In the genomic region with DNA sequence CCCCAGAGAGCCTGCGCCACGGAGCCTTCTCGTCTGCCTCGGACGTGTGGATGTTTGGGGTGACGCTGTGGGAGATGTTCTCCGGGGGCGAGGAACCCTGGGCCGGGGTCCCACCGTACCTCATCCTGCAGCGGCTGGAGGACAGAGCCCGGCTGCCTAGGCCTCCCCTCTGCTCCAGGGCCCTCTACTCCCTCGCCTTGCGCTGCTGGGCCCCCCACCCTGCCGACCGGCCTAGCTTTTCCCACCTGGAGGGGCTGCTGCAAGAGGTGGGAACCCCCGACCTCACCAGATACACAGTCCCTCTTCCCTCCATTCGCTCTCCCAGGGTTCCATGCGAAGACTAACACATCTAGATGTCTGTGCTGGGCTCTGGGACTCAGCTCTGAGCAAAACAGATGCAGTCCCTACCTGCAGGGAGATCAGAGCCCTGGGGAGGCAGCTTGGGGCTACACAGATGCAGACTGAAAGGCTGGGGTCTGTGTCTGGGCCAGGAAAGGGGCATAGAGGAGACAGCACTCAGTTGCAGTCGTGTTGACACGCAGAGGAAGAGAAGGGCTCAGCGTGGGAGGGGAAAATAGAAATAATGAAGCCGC, we compare ENCODE assay signal across 1 cellular context.
TF ChIP-seq lines count a peak whose summit lies in the region.

No MANE protein-coding gene starts in this region.

TF ChIP-seq in GM23338, 12 proteins besides CTCF, POLR2A, EP300 and RAD21 (continued from another document):
- TF ChIP-seq, protein P1, sequence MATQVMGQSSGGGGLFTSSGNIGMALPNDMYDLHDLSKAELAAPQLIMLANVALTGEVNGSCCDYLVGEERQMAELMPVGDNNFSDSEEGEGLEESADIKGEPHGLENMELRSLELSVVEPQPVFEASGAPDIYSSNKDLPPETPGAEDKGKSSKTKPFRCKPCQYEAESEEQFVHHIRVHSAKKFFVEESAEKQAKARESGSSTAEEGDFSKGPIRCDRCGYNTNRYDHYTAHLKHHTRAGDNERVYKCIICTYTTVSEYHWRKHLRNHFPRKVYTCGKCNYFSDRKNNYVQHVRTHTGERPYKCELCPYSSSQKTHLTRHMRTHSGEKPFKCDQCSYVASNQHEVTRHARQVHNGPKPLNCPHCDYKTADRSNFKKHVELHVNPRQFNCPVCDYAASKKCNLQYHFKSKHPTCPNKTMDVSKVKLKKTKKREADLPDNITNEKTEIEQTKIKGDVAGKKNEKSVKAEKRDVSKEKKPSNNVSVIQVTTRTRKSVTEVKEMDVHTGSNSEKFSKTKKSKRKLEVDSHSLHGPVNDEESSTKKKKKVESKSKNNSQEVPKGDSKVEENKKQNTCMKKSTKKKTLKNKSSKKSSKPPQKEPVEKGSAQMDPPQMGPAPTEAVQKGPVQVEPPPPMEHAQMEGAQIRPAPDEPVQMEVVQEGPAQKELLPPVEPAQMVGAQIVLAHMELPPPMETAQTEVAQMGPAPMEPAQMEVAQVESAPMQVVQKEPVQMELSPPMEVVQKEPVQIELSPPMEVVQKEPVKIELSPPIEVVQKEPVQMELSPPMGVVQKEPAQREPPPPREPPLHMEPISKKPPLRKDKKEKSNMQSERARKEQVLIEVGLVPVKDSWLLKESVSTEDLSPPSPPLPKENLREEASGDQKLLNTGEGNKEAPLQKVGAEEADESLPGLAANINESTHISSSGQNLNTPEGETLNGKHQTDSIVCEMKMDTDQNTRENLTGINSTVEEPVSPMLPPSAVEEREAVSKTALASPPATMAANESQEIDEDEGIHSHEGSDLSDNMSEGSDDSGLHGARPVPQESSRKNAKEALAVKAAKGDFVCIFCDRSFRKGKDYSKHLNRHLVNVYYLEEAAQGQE (IDR thresholded peaks at IDR 0.05; ENCODE audit: unreplicated experiment) = no peak
- TF ChIP-seq, protein P2, sequence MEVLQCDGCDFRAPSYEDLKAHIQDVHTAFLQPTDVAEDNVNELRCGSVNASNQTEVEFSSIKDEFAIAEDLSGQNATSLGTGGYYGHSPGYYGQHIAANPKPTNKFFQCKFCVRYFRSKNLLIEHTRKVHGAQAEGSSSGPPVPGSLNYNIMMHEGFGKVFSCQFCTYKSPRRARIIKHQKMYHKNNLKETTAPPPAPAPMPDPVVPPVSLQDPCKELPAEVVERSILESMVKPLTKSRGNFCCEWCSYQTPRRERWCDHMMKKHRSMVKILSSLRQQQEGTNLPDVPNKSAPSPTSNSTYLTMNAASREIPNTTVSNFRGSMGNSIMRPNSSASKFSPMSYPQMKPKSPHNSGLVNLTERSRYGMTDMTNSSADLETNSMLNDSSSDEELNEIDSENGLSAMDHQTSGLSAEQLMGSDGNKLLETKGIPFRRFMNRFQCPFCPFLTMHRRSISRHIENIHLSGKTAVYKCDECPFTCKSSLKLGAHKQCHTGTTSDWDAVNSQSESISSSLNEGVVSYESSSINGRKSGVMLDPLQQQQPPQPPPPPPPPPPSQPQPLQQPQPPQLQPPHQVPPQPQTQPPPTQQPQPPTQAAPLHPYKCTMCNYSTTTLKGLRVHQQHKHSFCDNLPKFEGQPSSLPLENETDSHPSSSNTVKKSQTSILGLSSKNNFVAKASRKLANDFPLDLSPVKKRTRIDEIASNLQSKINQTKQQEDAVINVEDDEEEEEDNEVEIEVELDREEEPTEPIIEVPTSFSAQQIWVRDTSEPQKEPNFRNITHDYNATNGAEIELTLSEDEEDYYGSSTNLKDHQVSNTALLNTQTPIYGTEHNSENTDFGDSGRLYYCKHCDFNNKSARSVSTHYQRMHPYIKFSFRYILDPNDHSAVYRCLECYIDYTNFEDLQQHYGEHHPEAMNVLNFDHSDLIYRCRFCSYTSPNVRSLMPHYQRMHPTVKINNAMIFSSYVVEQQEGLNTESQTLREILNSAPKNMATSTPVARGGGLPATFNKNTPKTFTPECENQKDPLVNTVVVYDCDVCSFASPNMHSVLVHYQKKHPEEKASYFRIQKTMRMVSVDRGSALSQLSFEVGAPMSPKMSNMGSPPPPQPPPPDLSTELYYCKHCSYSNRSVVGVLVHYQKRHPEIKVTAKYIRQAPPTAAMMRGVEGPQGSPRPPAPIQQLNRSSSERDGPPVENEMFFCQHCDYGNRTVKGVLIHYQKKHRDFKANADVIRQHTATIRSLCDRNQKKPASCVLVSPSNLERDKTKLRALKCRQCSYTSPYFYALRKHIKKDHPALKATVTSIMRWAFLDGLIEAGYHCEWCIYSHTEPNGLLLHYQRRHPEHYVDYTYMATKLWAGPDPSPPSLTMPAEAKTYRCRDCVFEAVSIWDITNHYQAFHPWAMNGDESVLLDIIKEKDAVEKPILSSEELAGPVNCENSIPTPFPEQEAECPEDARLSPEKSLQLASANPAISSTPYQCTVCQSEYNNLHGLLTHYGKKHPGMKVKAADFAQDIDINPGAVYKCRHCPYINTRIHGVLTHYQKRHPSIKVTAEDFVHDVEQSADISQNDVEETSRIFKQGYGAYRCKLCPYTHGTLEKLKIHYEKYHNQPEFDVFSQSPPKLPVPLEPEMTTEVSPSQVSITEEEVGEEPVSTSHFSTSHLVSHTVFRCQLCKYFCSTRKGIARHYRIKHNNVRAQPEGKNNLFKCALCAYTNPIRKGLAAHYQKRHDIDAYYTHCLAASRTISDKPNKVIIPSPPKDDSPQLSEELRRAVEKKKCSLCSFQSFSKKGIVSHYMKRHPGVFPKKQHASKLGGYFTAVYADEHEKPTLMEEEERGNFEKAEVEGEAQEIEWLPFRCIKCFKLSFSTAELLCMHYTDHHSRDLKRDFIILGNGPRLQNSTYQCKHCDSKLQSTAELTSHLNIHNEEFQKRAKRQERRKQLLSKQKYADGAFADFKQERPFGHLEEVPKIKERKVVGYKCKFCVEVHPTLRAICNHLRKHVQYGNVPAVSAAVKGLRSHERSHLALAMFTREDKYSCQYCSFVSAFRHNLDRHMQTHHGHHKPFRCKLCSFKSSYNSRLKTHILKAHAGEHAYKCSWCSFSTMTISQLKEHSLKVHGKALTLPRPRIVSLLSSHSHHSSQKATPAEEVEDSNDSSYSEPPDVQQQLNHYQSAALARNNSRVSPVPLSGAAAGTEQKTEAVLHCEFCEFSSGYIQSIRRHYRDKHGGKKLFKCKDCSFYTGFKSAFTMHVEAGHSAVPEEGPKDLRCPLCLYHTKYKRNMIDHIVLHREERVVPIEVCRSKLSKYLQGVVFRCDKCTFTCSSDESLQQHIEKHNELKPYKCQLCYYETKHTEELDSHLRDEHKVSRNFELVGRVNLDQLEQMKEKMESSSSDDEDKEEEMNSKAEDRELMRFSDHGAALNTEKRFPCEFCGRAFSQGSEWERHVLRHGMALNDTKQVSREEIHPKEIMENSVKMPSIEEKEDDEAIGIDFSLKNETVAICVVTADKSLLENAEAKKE (CRISPR knock-in tag; IDR thresholded peaks at IDR 0.05) = no peak
- TF ChIP-seq NANOG (IDR thresholded peaks at IDR 0.05; ENCODE audit: borderline replicate concordance) (no peak), JUNB (IDR thresholded peaks at IDR 0.05; ENCODE audit: unreplicated experiment) (no peak), STAT1 (IDR thresholded peaks at IDR 0.05; ENCODE audit: unreplicated experiment) (no peak), ZNF114 (CRISPR knock-in tag; IDR thresholded peaks at IDR 0.05) (no peak), EZH2 (IDR thresholded peaks at IDR 0.05; ENCODE audit: low read depth, unreplicated experiment) (no peak), EZH2phosphoT487 (IDR thresholded peaks at IDR 0.05; ENCODE audit: unreplicated experiment) (no peak), POLR2AphosphoS5 (IDR thresholded peaks at IDR 0.05; ENCODE audit: low read depth) (no peak; the same call in 1 of the 2 replicates)
